13 cellular contexts compared by ENCODE assay signal in the genomic region with DNA sequence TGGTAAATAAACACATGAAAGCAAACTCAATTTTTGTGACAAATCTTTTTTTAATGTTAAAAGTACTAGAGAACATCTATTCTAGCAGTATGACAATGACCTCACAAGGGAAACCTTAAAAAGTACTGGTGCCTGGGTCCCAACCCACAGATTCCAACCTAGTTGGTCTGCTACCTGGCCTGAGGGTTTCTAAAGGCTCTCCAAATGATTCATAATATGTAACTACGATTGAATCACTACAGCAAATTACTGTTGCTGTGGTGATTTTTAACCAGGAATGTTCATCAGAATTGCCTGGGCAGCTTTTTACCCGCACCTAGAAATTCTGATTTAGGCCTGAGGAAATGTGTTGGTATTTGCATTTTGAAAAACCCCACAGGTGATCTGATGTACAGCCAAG.
"Had no signal": no experiment of that assay in that cellular context is flagged by ENCODE, and none has a peak within 500 bp of the region (broad histone marks: within the 10 kb centered on the region; RNA-seq: fewer than 3 reads in every experiment).

No MANE protein-coding gene starts in this region.

- H3K27me3 ChIP-seq: cardiac muscle cell, gastroesophageal sphincter, right atrium auricular region had no signal

- H3K27me3 Mint-ChIP-seq: activated naive CD8-positive, alpha-beta T cell treated with anti-CD3 and anti-CD28 coated beads, Interleukin-2, amount 10 ng/mL, durations not matched to agents 7 days and 5 days; naive thymus-derived CD4-positive, alpha-beta T cell; stimulated activated naive B cell treated with anti-CD40 and anti-IgM and Interleukin-4, amounts not matched to agents 10 μg/mL and 1 μg/mL and 100 μg/mL, for 72 hours had no signal

- H3K9me3 Mint-ChIP-seq: stimulated activated naive B cell treated with anti-CD40 and anti-IgM and Interleukin-4, amounts not matched to agents 10 μg/mL and 1 μg/mL and 100 μg/mL, for 72 hours had no signal

- H3K4me3 Mint-ChIP-seq: activated naive CD8-positive, alpha-beta T cell treated with anti-CD3 and anti-CD28 coated beads, Interleukin-2, amount 10 ng/mL, durations not matched to agents 7 days and 5 days; naive thymus-derived CD4-positive, alpha-beta T cell; stimulated activated naive B cell treated with anti-CD40 and anti-IgM and Interleukin-4, amounts not matched to agents 10 μg/mL and 1 μg/mL and 100 μg/mL, for 72 hours had no signal

- ATAC-seq: activated CD4-positive, CD25-positive, alpha-beta regulatory T cell treated with anti-CD3 and anti-CD28 coated beads, Interleukin-2, amount 50 U/mL, for 24 hours; gastroesophageal sphincter; lower lobe of right lung; naive thymus-derived CD4-positive, alpha-beta T cell; stimulated activated naive B cell treated with anti-CD40 and anti-IgM and Interleukin-4, amounts not matched to agents 10 μg/mL and 1 μg/mL and 100 μg/mL, for 72 hours had no signal

- H3K4me3 ChIP-seq: cardiac muscle cell, gastroesophageal sphincter, lower lobe of right lung, right atrium auricular region had no signal

- H3K27ac Mint-ChIP-seq: activated naive CD8-positive, alpha-beta T cell treated with anti-CD3 and anti-CD28 coated beads, Interleukin-2, amount 10 ng/mL, durations not matched to agents 7 days and 5 days; stimulated activated naive B cell treated with anti-CD40 and anti-IgM and Interleukin-4, amounts not matched to agents 10 μg/mL and 1 μg/mL and 100 μg/mL, for 72 hours had no signal

- H3K27ac ChIP-seq: cardiac muscle cell, lower lobe of right lung, right atrium auricular region had no signal

- DNase-seq: activated effector memory CD4-positive, alpha-beta T cell treated with Interleukin-2 at 50 U/mL for 16 hours; activated naive CD8-positive, alpha-beta T cell treated with anti-CD3 and anti-CD28 coated beads, Interleukin-2, amount 10 ng/mL, durations not matched to agents 7 days and 5 days; aorta; hypothalamus; left cardiac atrium; lower lobe of right lung; naive thymus-derived CD4-positive, alpha-beta T cell; stimulated activated CD4-positive, alpha-beta T cell treated with anti-CD3 and anti-CD28 coated beads, Interleukin-1b, Interleukin-23, amount 100 ng/mL, for 48 hours; stimulated activated naive B cell treated with anti-CD40 and anti-IgM and Interleukin-4, amounts not matched to agents 10 μg/mL and 1 μg/mL and 100 μg/mL, for 72 hours had no signal

- H3K9me3 ChIP-seq: gastroesophageal sphincter, lower lobe of right lung, right atrium auricular region had no signal
